ENCODE assay signal across 17 cellular contexts in the genomic region with DNA sequence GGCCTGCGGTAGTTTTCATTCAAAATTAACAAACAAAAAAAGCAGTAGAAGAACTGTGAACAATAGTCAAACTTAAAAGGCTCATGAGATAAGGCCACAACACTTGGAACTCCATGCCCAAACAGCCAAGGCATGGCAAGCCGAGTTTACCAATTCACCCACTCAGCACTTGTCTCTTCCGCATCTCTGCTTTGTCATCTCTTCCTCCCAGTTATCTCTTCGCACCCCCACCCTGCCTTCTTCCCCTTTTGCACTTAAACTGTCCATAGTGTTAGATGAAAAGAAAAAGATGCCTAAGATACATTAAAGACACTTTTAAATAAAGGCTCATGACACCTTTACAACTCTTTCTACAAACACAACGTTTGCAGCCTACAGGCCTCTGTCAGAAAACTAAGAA. TPM values are rescaled to one million over a fixed set of nuclear protein-coding genes. Genes with fewer than 3 reads are reported as not detected.
DNase-seq lines count a peak whose midpoint lies in the region; ATAC-seq, FAIRE-seq and TF ChIP-seq lines count a peak whose summit lies in the region.
"Had no signal": no experiment of that assay in that cellular context is flagged by ENCODE, and none has a peak within 500 bp of the region (broad histone marks: within the 10 kb centered on the region; RNA-seq: fewer than 3 reads in every experiment).

No MANE protein-coding gene starts in this region.

- H2AFZ ChIP-seq in OCI-LY7 (ENCODE audit: low read length): no peak overlapping the region

- H3K36me3 Mint-ChIP-seq in activated naive CD8-positive, alpha-beta T cell: peaks cover 16% of the 10 kb centered on the region
- peaks cover 73% of the 10 kb centered on the region for H3K36me3 Mint-ChIP-seq in activated naive CD8-positive, alpha-beta T cell treated with anti-CD3 and anti-CD28 coated beads, Interleukin-2, amount 50 U/mL, for 24 hours (ENCODE audit: low read depth)

- H3K4me3 Mint-ChIP-seq in activated naive CD8-positive, alpha-beta T cell: peak overlapping the region; percentile 15
- no peak overlapping the region for H3K4me3 Mint-ChIP-seq in activated naive CD8-positive, alpha-beta T cell treated with anti-CD3 and anti-CD28 coated beads, Interleukin-2, amount 50 U/mL, for 24 hours

- intact Hi-C loops in OCI-LY7 (cut with micrococcal nuclease; ENCODE audit: unreplicated experiment): no loop called here

- no peaks in the 10 kb centered on the region for H3K9me2 ChIP-seq in OCI-LY7 (ENCODE audit: insufficient read depth, low read length)

- H3K79me2 ChIP-seq in OCI-LY7 (ENCODE audit: insufficient read depth, low read depth, low read length): peaks cover 9% of the 10 kb centered on the region; the same call in 1 of the 2 replicates

- no peak for FAIRE-seq in D721Med (lab: Jason Lieb, UNC)
- FAIRE-seq: H1 had no signal

- TF ChIP-seq CTCF in OCI-LY7 (conservative IDR thresholded peaks at IDR 0.05; ENCODE audit: low read length): no peak
- no peak for TF ChIP-seq CTCF in D721Med (IDR thresholded peaks at IDR 0.05; ENCODE audit: insufficient read depth, missing control alignments)

- no peak overlapping the region for H3K27ac ChIP-seq in OCI-LY7 (ENCODE audit: low read depth, low read length, poor library complexity, severe bottlenecking)

- DNase-seq in activated naive CD8-positive, alpha-beta T cell treated with anti-CD3 and anti-CD28 coated beads, Interleukin-2, amount 50 U/mL, for 24 hours: no peak
- peak; percentile 18 for DNase-seq in OCI-LY7 (ENCODE audit: low spot score)
- DNase-seq in erythroblast (lab: John Stamatoyannopoulos, UW): peak; percentile 55 to 63
- DNase-seq in activated T-cell treated with anti-CD3 and anti-CD28 coated beads for 4 hours: no peak
- no peak for DNase-seq in EL
- no peak for DNase-seq in D721Med (ENCODE audit: insufficient read length, low spot score)
- DNase-seq: activated T-cell treated with anti-CD3 and anti-CD28 coated beads, Interleukin-2, amount 50 U/mL, for 48 hours; CD4-positive, alpha-beta memory T cell; central memory CD4-positive, alpha-beta T cell; effector CD8-positive, alpha-beta T cell; islet precursor cell; NCI-H187 treated with DMSO at 0.1 percent for 48 hours; stimulated activated naive CD4-positive, alpha-beta T cell treated with Interleukin-2 at 50 U/mL for 16 hours had no signal

- H3K27ac Mint-ChIP-seq in activated naive CD8-positive, alpha-beta T cell: peak overlapping the region; percentile 46
- H3K27ac Mint-ChIP-seq in activated naive CD8-positive, alpha-beta T cell treated with anti-CD3 and anti-CD28 coated beads, Interleukin-2, amount 50 U/mL, for 24 hours: no peak overlapping the region

- H3K36me3 ChIP-seq in OCI-LY7 (ENCODE audit: insufficient read depth, low read length): peaks cover 90% of the 10 kb centered on the region

- peaks cover 80% of the 10 kb centered on the region for H3K4me1 Mint-ChIP-seq in activated naive CD8-positive, alpha-beta T cell (ENCODE audit: low read depth)
- peaks cover 75% of the 10 kb centered on the region for H3K4me1 Mint-ChIP-seq in activated naive CD8-positive, alpha-beta T cell treated with anti-CD3 and anti-CD28 coated beads, Interleukin-2, amount 50 U/mL, for 24 hours

- CTCF ChIA-PET in OCI-LY7 (lab: Charles Lee; ENCODE audit: unreplicated experiment): no interaction called here

- peak overlapping the region; percentile 7; the same call in 1 of the 2 replicates for H3K4me2 ChIP-seq in OCI-LY7 (ENCODE audit: low read length)

- H3K9me3 ChIP-seq in OCI-LY7 (ENCODE audit: low read length): no peaks in the 10 kb centered on the region
- H3K9me3 ChIP-seq: upper lobe of left lung had no signal

- H3K9me3 Mint-ChIP-seq in activated naive CD8-positive, alpha-beta T cell (ENCODE audit: low read depth): no peaks in the 10 kb centered on the region
- no peaks in the 10 kb centered on the region for H3K9me3 Mint-ChIP-seq in activated naive CD8-positive, alpha-beta T cell treated with anti-CD3 and anti-CD28 coated beads, Interleukin-2, amount 50 U/mL, for 24 hours
- H3K9me3 Mint-ChIP-seq: CD4-positive, alpha-beta memory T cell had no signal

- peaks cover 50% of the 10 kb centered on the region for H3K4me1 ChIP-seq in OCI-LY7 (ENCODE audit: insufficient read depth, low read length, poor library complexity, severe bottlenecking)

- BruUV-seq in OCI-LY7 (replicated peaks; lab: Mats Ljungman, UMichigan): no TSS peak

- H4K20me1 ChIP-seq in OCI-LY7 (ENCODE audit: insufficient read depth, low read length): peaks cover 5% of the 10 kb centered on the region; the same call in 1 of the 2 replicates

- H3K4me3 ChIP-seq in OCI-LY7 (ENCODE audit: low read depth, low read length, poor library complexity, severe bottlenecking): no peak overlapping the region
- H3K4me3 ChIP-seq: upper lobe of left lung had no signal

- no peak for ATAC-seq in activated naive CD8-positive, alpha-beta T cell treated with anti-CD3 and anti-CD28 coated beads, Interleukin-2, amount 50 U/mL, for 24 hours
- ATAC-seq in GM18511 (IDR thresholded peaks at IDR 0.05; ENCODE audit: unreplicated experiment): no peak

- H3K27me3 Mint-ChIP-seq in activated naive CD8-positive, alpha-beta T cell: no peaks in the 10 kb centered on the region
- H3K27me3 Mint-ChIP-seq in activated naive CD8-positive, alpha-beta T cell treated with anti-CD3 and anti-CD28 coated beads, Interleukin-2, amount 50 U/mL, for 24 hours: no peaks in the 10 kb centered on the region
- H3K27me3 Mint-ChIP-seq: CD4-positive, alpha-beta memory T cell had no signal

- TF ChIP-seq POLR2A in erythroblast (IDR thresholded peaks at IDR 0.05; ENCODE audit: low read length): no peak

- POLR2A ChIA-PET in OCI-LY7 (lab: Charles Lee): no interaction called here

RNA-seq across cellular contexts. Expression of a gene that starts 11.1 kb away (rescaled TPM):
- 19.7 and 37.9 TPM in 2 replicates for total RNA-seq in OCI-LY7 (2014; rRNA removed; shearing (Covaris generic))
- total RNA-seq in OCI-LY7 (2022): 31.9 and 35.7 TPM in 2 replicates

Comparison
In these comparisons a context has a peak if more than half of its experiments do, and no peak if none do; other contexts are left out.
1. DNase-seq: peak in OCI-LY7 (single experiment) and erythroblast (2 of 2); none in activated naive CD8-positive, alpha-beta T cell treated with anti-CD3 and anti-CD28 coated beads, Interleukin-2, amount 50 U/mL, for 24 hours (single experiment), activated T-cell treated with anti-CD3 and anti-CD28 coated beads for 4 hours (single experiment), EL (single experiment) and D721Med (single experiment).